In genomic region chr15:29674661-29675533, GRCh38 we compare ENCODE assay signal across 1 cellular context.
TF ChIP-seq lines count a peak whose summit lies in the region.

No MANE protein-coding gene starts in this region.

TF ChIP-seq in WTC11, 78 proteins besides CTCF, POLR2A, EP300 and RAD21 (continued from another document and continues in another):
- TF ChIP-seq ARID4B (CRISPR knock-in tag; IDR thresholded peaks at IDR 0.05; ENCODE audit: borderline replicate concordance): peak; percentile 49; the same call in 1 of the 2 replicates
- no peak for TF ChIP-seq FOXJ3 (CRISPR knock-in tag; IDR thresholded peaks at IDR 0.05; ENCODE audit: borderline replicate concordance)
- TF ChIP-seq JUN (CRISPR knock-in tag; IDR thresholded peaks at IDR 0.05): no peak
- TF ChIP-seq PREB (CRISPR knock-in tag; IDR thresholded peaks at IDR 0.05; ENCODE audit: borderline replicate concordance): no peak
- TF ChIP-seq, protein P1, sequence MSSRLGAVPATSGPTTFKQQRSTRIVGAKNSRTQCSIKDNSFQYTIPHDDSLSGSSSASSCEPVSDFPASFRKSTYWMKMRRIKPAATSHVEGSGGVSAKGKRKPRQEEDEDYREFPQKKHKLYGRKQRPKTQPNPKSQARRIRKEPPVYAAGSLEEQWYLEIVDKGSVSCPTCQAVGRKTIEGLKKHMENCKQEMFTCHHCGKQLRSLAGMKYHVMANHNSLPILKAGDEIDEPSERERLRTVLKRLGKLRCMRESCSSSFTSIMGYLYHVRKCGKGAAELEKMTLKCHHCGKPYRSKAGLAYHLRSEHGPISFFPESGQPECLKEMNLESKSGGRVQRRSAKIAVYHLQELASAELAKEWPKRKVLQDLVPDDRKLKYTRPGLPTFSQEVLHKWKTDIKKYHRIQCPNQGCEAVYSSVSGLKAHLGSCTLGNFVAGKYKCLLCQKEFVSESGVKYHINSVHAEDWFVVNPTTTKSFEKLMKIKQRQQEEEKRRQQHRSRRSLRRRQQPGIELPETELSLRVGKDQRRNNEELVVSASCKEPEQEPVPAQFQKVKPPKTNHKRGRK (CRISPR knock-in tag; IDR thresholded peaks at IDR 0.05; ENCODE audit: borderline replicate concordance): no peak
- TF ChIP-seq, protein P2, sequence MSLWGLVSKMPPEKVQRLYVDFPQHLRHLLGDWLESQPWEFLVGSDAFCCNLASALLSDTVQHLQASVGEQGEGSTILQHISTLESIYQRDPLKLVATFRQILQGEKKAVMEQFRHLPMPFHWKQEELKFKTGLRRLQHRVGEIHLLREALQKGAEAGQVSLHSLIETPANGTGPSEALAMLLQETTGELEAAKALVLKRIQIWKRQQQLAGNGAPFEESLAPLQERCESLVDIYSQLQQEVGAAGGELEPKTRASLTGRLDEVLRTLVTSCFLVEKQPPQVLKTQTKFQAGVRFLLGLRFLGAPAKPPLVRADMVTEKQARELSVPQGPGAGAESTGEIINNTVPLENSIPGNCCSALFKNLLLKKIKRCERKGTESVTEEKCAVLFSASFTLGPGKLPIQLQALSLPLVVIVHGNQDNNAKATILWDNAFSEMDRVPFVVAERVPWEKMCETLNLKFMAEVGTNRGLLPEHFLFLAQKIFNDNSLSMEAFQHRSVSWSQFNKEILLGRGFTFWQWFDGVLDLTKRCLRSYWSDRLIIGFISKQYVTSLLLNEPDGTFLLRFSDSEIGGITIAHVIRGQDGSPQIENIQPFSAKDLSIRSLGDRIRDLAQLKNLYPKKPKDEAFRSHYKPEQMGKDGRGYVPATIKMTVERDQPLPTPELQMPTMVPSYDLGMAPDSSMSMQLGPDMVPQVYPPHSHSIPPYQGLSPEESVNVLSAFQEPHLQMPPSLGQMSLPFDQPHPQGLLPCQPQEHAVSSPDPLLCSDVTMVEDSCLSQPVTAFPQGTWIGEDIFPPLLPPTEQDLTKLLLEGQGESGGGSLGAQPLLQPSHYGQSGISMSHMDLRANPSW (CRISPR knock-in tag; conservative IDR thresholded peaks at IDR 0.05; ENCODE audit: low read depth): no peak; the same call in 1 of the 2 replicates
- TF ChIP-seq JAZF1 (CRISPR knock-in tag; IDR thresholded peaks at IDR 0.05): no peak
- TF ChIP-seq GRHL2 (CRISPR knock-in tag; IDR thresholded peaks at IDR 0.05; ENCODE audit: insufficient replicate concordance, severe bottlenecking): no peak
- peak; percentile 22; the same call in 1 of the 2 replicates for TF ChIP-seq HMGXB4 (CRISPR knock-in tag; IDR thresholded peaks at IDR 0.05)
- TF ChIP-seq HMGA2 (CRISPR knock-in tag; IDR thresholded peaks at IDR 0.05): no peak
- TF ChIP-seq, protein P3, sequence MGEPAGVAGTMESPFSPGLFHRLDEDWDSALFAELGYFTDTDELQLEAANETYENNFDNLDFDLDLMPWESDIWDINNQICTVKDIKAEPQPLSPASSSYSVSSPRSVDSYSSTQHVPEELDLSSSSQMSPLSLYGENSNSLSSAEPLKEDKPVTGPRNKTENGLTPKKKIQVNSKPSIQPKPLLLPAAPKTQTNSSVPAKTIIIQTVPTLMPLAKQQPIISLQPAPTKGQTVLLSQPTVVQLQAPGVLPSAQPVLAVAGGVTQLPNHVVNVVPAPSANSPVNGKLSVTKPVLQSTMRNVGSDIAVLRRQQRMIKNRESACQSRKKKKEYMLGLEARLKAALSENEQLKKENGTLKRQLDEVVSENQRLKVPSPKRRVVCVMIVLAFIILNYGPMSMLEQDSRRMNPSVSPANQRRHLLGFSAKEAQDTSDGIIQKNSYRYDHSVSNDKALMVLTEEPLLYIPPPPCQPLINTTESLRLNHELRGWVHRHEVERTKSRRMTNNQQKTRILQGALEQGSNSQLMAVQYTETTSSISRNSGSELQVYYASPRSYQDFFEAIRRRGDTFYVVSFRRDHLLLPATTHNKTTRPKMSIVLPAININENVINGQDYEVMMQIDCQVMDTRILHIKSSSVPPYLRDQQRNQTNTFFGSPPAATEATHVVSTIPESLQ (CRISPR knock-in tag; IDR thresholded peaks at IDR 0.05): no peak
- TF ChIP-seq OVOL2 (CRISPR knock-in tag; IDR thresholded peaks at IDR 0.05; ENCODE audit: borderline replicate concordance): no peak
- no peak for TF ChIP-seq NFYB (CRISPR knock-in tag; conservative IDR thresholded peaks at IDR 0.05; ENCODE audit: low read depth)
- TF ChIP-seq FOXP1 (CRISPR knock-in tag; IDR thresholded peaks at IDR 0.05; ENCODE audit: borderline replicate concordance): peak; percentile 56; the same call in 1 of the 2 replicates
- TF ChIP-seq, protein P4, sequence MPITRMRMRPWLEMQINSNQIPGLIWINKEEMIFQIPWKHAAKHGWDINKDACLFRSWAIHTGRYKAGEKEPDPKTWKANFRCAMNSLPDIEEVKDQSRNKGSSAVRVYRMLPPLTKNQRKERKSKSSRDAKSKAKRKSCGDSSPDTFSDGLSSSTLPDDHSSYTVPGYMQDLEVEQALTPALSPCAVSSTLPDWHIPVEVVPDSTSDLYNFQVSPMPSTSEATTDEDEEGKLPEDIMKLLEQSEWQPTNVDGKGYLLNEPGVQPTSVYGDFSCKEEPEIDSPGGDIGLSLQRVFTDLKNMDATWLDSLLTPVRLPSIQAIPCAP (CRISPR knock-in tag; IDR thresholded peaks at IDR 0.05): no peak
- TF ChIP-seq FOXK1 (CRISPR knock-in tag; IDR thresholded peaks at IDR 0.05): no peak
- TF ChIP-seq E2F1 (CRISPR knock-in tag; IDR thresholded peaks at IDR 0.05): no peak
- TF ChIP-seq ATF3 (CRISPR knock-in tag; conservative IDR thresholded peaks at IDR 0.05): no peak
- no peak for TF ChIP-seq ESRRA (CRISPR knock-in tag; IDR thresholded peaks at IDR 0.05; ENCODE audit: borderline replicate concordance)
- TF ChIP-seq, protein P5, sequence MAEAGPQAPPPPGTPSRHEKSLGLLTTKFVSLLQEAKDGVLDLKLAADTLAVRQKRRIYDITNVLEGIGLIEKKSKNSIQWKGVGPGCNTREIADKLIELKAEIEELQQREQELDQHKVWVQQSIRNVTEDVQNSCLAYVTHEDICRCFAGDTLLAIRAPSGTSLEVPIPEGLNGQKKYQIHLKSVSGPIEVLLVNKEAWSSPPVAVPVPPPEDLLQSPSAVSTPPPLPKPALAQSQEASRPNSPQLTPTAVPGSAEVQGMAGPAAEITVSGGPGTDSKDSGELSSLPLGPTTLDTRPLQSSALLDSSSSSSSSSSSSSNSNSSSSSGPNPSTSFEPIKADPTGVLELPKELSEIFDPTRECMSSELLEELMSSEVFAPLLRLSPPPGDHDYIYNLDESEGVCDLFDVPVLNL (CRISPR knock-in tag; IDR thresholded peaks at IDR 0.05; ENCODE audit: borderline replicate concordance, low read depth): no peak
- no peak for TF ChIP-seq TCF7 (CRISPR knock-in tag; IDR thresholded peaks at IDR 0.05; ENCODE audit: low read depth)
- TF ChIP-seq ZNF396 (CRISPR knock-in tag; IDR thresholded peaks at IDR 0.05; ENCODE audit: borderline replicate concordance): no peak
- no peak for TF ChIP-seq IRF2 (CRISPR knock-in tag; IDR thresholded peaks at IDR 0.05; ENCODE audit: borderline replicate concordance, low read depth)
- no peak for TF ChIP-seq ZBTB43 (CRISPR knock-in tag; IDR thresholded peaks at IDR 0.05)
- TF ChIP-seq MXD4 (CRISPR knock-in tag; IDR thresholded peaks at IDR 0.05; ENCODE audit: borderline replicate concordance): no peak
- peak; percentile 70; the same call in 1 of the 2 replicates for TF ChIP-seq ZNF219 (CRISPR knock-in tag; IDR thresholded peaks at IDR 0.05; ENCODE audit: borderline replicate concordance)
- no peak for TF ChIP-seq EMX1 (CRISPR knock-in tag; IDR thresholded peaks at IDR 0.05)
- TF ChIP-seq, protein P6, sequence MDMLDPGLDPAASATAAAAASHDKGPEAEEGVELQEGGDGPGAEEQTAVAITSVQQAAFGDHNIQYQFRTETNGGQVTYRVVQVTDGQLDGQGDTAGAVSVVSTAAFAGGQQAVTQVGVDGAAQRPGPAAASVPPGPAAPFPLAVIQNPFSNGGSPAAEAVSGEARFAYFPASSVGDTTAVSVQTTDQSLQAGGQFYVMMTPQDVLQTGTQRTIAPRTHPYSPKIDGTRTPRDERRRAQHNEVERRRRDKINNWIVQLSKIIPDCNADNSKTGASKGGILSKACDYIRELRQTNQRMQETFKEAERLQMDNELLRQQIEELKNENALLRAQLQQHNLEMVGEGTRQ (CRISPR knock-in tag; IDR thresholded peaks at IDR 0.05): no peak
- TF ChIP-seq, protein P7, sequence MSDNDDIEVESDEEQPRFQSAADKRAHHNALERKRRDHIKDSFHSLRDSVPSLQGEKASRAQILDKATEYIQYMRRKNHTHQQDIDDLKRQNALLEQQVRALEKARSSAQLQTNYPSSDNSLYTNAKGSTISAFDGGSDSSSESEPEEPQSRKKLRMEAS (CRISPR knock-in tag; IDR thresholded peaks at IDR 0.05): peak; percentile 73; the same call in 1 of the 2 replicates
- no peak for TF ChIP-seq SMAD3 (CRISPR knock-in tag; IDR thresholded peaks at IDR 0.05; ENCODE audit: borderline replicate concordance)
- TF ChIP-seq SMAD4 (CRISPR knock-in tag; IDR thresholded peaks at IDR 0.05): no peak
